8 cellular contexts compared by ENCODE assay signal in the genomic region with DNA sequence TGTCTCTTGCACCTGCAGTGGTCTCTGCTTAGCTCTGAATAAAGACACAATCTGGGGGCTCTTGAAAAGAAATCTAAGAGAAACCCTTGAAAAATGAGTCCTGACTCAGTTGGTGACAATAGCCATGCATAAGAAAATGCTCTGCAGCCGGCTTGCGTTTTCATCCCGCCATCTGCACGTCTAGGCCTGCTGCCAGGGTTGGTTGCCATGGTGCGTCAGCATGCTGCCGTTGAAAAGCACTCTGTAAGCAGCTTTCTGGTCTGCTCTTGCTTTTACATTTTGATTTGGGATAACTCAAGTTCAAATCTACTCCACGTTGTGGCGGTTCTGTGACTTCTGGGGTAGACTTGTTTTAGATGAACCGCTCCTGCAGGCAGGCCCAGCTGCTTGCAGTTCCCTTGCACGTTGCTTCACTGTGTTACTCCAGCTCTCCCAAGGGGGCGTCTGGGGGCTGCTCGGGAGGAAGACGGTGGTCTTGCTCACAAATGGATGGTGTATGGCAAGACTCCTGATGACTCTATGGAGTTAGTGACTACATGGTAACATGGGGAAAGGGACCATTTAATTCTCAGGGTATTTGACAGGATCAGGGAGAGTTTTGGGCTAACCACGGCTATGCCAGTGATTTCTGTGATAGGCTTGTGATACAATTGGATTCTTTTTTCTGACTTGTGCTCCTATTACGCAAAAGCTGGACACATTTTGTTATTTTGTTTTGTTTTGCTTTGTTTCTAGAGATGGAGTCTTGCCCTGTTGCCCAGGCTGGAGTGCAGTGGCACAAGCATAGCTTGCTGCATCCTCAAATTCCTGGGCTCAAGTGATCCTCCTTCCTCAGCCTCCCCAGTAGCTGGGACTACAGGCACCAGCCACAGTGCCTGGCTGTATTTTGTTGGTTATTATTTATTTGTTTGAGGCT. TPM values are rescaled to one million over a fixed set of nuclear protein-coding genes. Genes with fewer than 3 reads are reported as not detected.
DNase-seq lines count a peak whose midpoint lies in the region; ATAC-seq, FAIRE-seq and TF ChIP-seq lines count a peak whose summit lies in the region.

No MANE protein-coding gene starts in this region.

- no peak overlapping the region for H3K4me3 ChIP-seq in astrocyte (ENCODE audit: insufficient read depth, low read depth, low read length)
- no peak overlapping the region for H3K4me3 ChIP-seq in testis

- H3K4me1 ChIP-seq in astrocyte (ENCODE audit: insufficient read depth, low read length): peaks cover 18% of the 10 kb centered on the region
- peaks cover 15% of the 10 kb centered on the region for H3K4me1 ChIP-seq in testis

- no peak for TF ChIP-seq POLR2A in testis (IDR thresholded peaks at IDR 0.05)

- peak overlapping the region; percentile 54 for H3K4me2 ChIP-seq in astrocyte (ENCODE audit: low read length)

- peaks cover 46% of the 10 kb centered on the region for H3K36me3 Mint-ChIP-seq in astrocyte (ENCODE audit: low read depth, unreplicated experiment)
- H3K36me3 Mint-ChIP-seq in activated naive CD8-positive, alpha-beta T cell treated with anti-CD3 and anti-CD28 coated beads, Interleukin-2, amount 50 U/mL, for 24 hours (ENCODE audit: low read depth): no peaks in the 10 kb centered on the region

- no peak for ATAC-seq in activated naive CD8-positive, alpha-beta T cell treated with anti-CD3 and anti-CD28 coated beads, Interleukin-2, amount 50 U/mL, for 24 hours
- no peak for ATAC-seq in GM18873 (IDR thresholded peaks at IDR 0.05; ENCODE audit: low FRiP score, unreplicated experiment)

- 37 to 41% methylated on average over 15 of the region's 15 CpGs for WGBS in testis, 2 donors

- no peaks in the 10 kb centered on the region for H3K79me2 ChIP-seq in astrocyte (ENCODE audit: insufficient read depth, low read length)

- H3K27me3 ChIP-seq in astrocyte (ENCODE audit: insufficient read depth, low read length) (no peaks in the 10 kb centered on the region), testis (no peaks in the 10 kb centered on the region)

- intact Hi-C loops in testis (cut with DNase I; ENCODE audit: low total_unique reads): no loop called here

- no peaks in the 10 kb centered on the region for H3K27me3 Mint-ChIP-seq in astrocyte (ENCODE audit: low read depth, unreplicated experiment)
- H3K27me3 Mint-ChIP-seq in activated naive CD8-positive, alpha-beta T cell treated with anti-CD3 and anti-CD28 coated beads, Interleukin-2, amount 50 U/mL, for 24 hours: peaks cover 6% of the 10 kb centered on the region

- no peak overlapping the region for H3K27ac Mint-ChIP-seq in astrocyte (ENCODE audit: unreplicated experiment)
- H3K27ac Mint-ChIP-seq in activated naive CD8-positive, alpha-beta T cell treated with anti-CD3 and anti-CD28 coated beads, Interleukin-2, amount 50 U/mL, for 24 hours: no peak overlapping the region

- no peak for TF ChIP-seq CTCF in astrocyte (IDR thresholded peaks at IDR 0.05; ENCODE audit: insufficient read depth, low read depth, low read length)
- TF ChIP-seq CTCF in testis (IDR thresholded peaks at IDR 0.05): no peak

- FAIRE-seq in astrocyte (lab: Jason Lieb, UNC): no peak

- peaks cover 8% of the 10 kb centered on the region for H3K36me3 ChIP-seq in astrocyte (ENCODE audit: insufficient read depth, low read length)
- no peaks in the 10 kb centered on the region for H3K36me3 ChIP-seq in testis (ENCODE audit: low read depth, missing control alignments)

- H3K9me3 Mint-ChIP-seq in astrocyte (ENCODE audit: unreplicated experiment): no peaks in the 10 kb centered on the region
- no peaks in the 10 kb centered on the region for H3K9me3 Mint-ChIP-seq in activated naive CD8-positive, alpha-beta T cell treated with anti-CD3 and anti-CD28 coated beads, Interleukin-2, amount 50 U/mL, for 24 hours

- no peak overlapping the region for H2AFZ ChIP-seq in astrocyte (ENCODE audit: low read depth, low read length)

- peaks cover 20% of the 10 kb centered on the region for H3K4me1 Mint-ChIP-seq in astrocyte (ENCODE audit: low read depth, unreplicated experiment)
- H3K4me1 Mint-ChIP-seq in activated naive CD8-positive, alpha-beta T cell treated with anti-CD3 and anti-CD28 coated beads, Interleukin-2, amount 50 U/mL, for 24 hours: peaks cover 6% of the 10 kb centered on the region

- H3K9ac ChIP-seq in astrocyte (ENCODE audit: low read length): peak overlapping the region; percentile 12

- peak overlapping the region; percentile 14 for H3K4me3 Mint-ChIP-seq in astrocyte (ENCODE audit: unreplicated experiment)
- no peak overlapping the region for H3K4me3 Mint-ChIP-seq in activated naive CD8-positive, alpha-beta T cell treated with anti-CD3 and anti-CD28 coated beads, Interleukin-2, amount 50 U/mL, for 24 hours

- peaks cover 50% of the 10 kb centered on the region for H4K20me1 ChIP-seq in astrocyte (ENCODE audit: insufficient read depth, low read length)

- no peak overlapping the region for H3K27ac ChIP-seq in astrocyte (ENCODE audit: low read depth, low read length)
- peak overlapping the region in 1 of 2 donors; percentile 50 for H3K27ac ChIP-seq in testis

- peak; percentile 32 for DNase-seq in NCI-H1436 treated with DMSO at 0.1 percent for 48 hours (lab: John Stamatoyannopoulos, UW)
- peak; percentile 68 for DNase-seq in astrocyte (ENCODE audit: low read depth)
- peak; percentile 84 for DNase-seq in iris pigment epithelial cell (ENCODE audit: low read depth)
- DNase-seq in testis: peak; percentile 90
- no peak for DNase-seq in activated naive CD8-positive, alpha-beta T cell treated with anti-CD3 and anti-CD28 coated beads, Interleukin-2, amount 50 U/mL, for 24 hours
- DNase-seq in NK-92 treated with Interleukin-12 subunit alpha and Interleukin-12 subunit beta, amount 100 ng/mL, for 24 hours (lab: John Stamatoyannopoulos, UW): no peak
- DNase-seq in stimulated activated CD4-positive, alpha-beta T cell treated with anti-CD3 and anti-CD28 coated beads, Interleukin-12 subunit alpha, Interleukin-12 subunit beta, amount 100 ng/mL, for 4 hours: no peak

- H3K9me3 ChIP-seq in astrocyte (ENCODE audit: insufficient read depth, low read depth, low read length) (no peaks in the 10 kb centered on the region), testis (no peaks in the 10 kb centered on the region)

RNA-seq across cellular contexts. Expression of a gene that starts 15.8 kb away (rescaled TPM):
- total RNA-seq in astrocyte (110 TPM in 2 replicates), testis (1 to 10 TPM; 4.6 to 5.8 TPM)
- polyA plus RNA-seq in testis (ENCODE audit: insufficient read depth, low read depth, low replicate concordance): 4.9 TPM

RNA-seq across cellular contexts. Expression of a gene that starts 46.1 kb away (rescaled TPM):
- total RNA-seq in astrocyte (52.8 and 56.6 TPM in 2 replicates), testis (10 to 100 TPM; 70.6 to 78.3 TPM)
- polyA plus RNA-seq in testis (ENCODE audit: insufficient read depth, low read depth, low replicate concordance): 75.1 TPM

RNA-seq across cellular contexts. Expression of a gene that starts 50.4 kb away (rescaled TPM):
- 9.2 and 9.8 TPM in 2 replicates for total RNA-seq in astrocyte
- total RNA-seq in testis: 10 to 100 TPM; 39.5 to 45.8 TPM
- 50.2 TPM for polyA plus RNA-seq in testis (ENCODE audit: insufficient read depth, low read depth, low replicate concordance)

Comparison
In these comparisons a context has a peak if more than half of its experiments do, and no peak if none do; other contexts are left out.
1. DNase-seq: peak in NCI-H1436 treated with DMSO at 0.1 percent for 48 hours (single experiment), astrocyte (single experiment), iris pigment epithelial cell (single experiment) and testis (single experiment); none in activated naive CD8-positive, alpha-beta T cell treated with anti-CD3 and anti-CD28 coated beads, Interleukin-2, amount 50 U/mL, for 24 hours (single experiment), NK-92 treated with Interleukin-12 subunit alpha and Interleukin-12 subunit beta, amount 100 ng/mL, for 24 hours (single experiment) and stimulated activated CD4-positive, alpha-beta T cell treated with anti-CD3 and anti-CD28 coated beads, Interleukin-12 subunit alpha, Interleukin-12 subunit beta, amount 100 ng/mL, for 4 hours (single experiment).
2. RNA of a gene that starts 15.8 kb away (total RNA-seq): 110 TPM in astrocyte; 4.6 to 5.8 TPM in testis; every median in the first group is over 10 times any median in the second.